In genomic region chr3:158737987-158738615, GRCh38 we compare ENCODE assay signal across 19 cellular contexts. TPM values are rescaled to one million over a fixed set of nuclear protein-coding genes. Genes with fewer than 3 reads are reported as not detected.
"Had no signal": no experiment of that assay in that cellular context is flagged by ENCODE, and none has a peak within 500 bp of the region (broad histone marks: within the 10 kb centered on the region; RNA-seq: fewer than 3 reads in every experiment).

No MANE protein-coding gene starts in this region.

- H3K36me3 ChIP-seq: right lobe of liver, transverse colon, vagina had no signal

- H3K4me3 Mint-ChIP-seq: activated CD4-positive, alpha-beta memory T cell treated with anti-CD3 and anti-CD28 coated beads for 36 hours; activated CD4-positive, alpha-beta T cell treated with anti-CD3 and anti-CD28 coated beads for 36 hours; activated CD8-positive, alpha-beta memory T cell treated with anti-CD3 and anti-CD28 coated beads, Interleukin-2, amount 10 ng/mL, durations not matched to agents 7 days and 5 days; activated naive CD4-positive, alpha-beta T cell treated with anti-CD3 and anti-CD28 coated beads, Interleukin-2, amount 10 ng/mL, durations not matched to agents 7 days and 5 days; neural crest cell had no signal

- H3K4me3 ChIP-seq: adrenal gland, gastroesophageal sphincter, right lobe of liver, smooth muscle cell, transverse colon, vagina had no signal

- ATAC-seq: activated CD8-positive, alpha-beta memory T cell treated with anti-CD3 and anti-CD28 coated beads, Interleukin-2, amount 10 ng/mL, durations not matched to agents 7 days and 5 days; gastroesophageal sphincter; right lobe of liver; stimulated activated naive CD8-positive, alpha-beta T cell treated with anti-CD3 and anti-CD28 coated beads, Interleukin-15, Interleukin-2, amounts not matched to agents 100 U/mL and 50 U/mL, for 24 hours had no signal

- H3K4me1 Mint-ChIP-seq: neural crest cell had no signal

- H3K9me3 Mint-ChIP-seq: neural crest cell had no signal

- H3K27ac ChIP-seq: adrenal gland, gastroesophageal sphincter, right lobe of liver, transverse colon, vagina had no signal

- H3K36me3 Mint-ChIP-seq: activated CD4-positive, alpha-beta memory T cell treated with anti-CD3 and anti-CD28 coated beads for 36 hours; activated naive CD4-positive, alpha-beta T cell treated with anti-CD3 and anti-CD28 coated beads, Interleukin-2, amount 10 ng/mL, durations not matched to agents 7 days and 5 days had no signal

- DNase-seq: activated CD4-positive, alpha-beta memory T cell treated with anti-CD3 and anti-CD28 coated beads for 36 hours; activated CD4-positive, alpha-beta T cell treated with anti-CD3 and anti-CD28 coated beads for 36 hours; activated CD8-positive, alpha-beta memory T cell treated with anti-CD3 and anti-CD28 coated beads, Interleukin-2, amount 10 ng/mL, durations not matched to agents 7 days and 5 days; activated naive CD4-positive, alpha-beta T cell treated with anti-CD3 and anti-CD28 coated beads, Interleukin-2, amount 10 ng/mL, durations not matched to agents 7 days and 5 days; activated T-cell treated with anti-CD3 and anti-CD28 coated beads, Interleukin-2, amount 50 U/mL, for 1 hour; adrenal gland; effector CD8-positive, alpha-beta T cell; right lobe of liver; stimulated activated CD4-positive, alpha-beta T cell treated with anti-CD3 and anti-CD28 coated beads, Interleukin-4, amount 100 ng/mL, for 4 hours; stimulated activated CD8-positive, alpha-beta memory T cell treated with anti-CD3 and anti-CD28 coated beads, Interleukin-4, amount 100 ng/mL, for 48 hours; stimulated activated naive CD8-positive, alpha-beta T cell treated with anti-CD3 and anti-CD28 coated beads, Interleukin-15, Interleukin-2, amounts not matched to agents 100 U/mL and 50 U/mL, for 24 hours; transverse colon had no signal

- H3K9me3 ChIP-seq: right lobe of liver, transverse colon had no signal

- H3K4me2 ChIP-seq: smooth muscle cell had no signal

- FAIRE-seq: colon, islet of Langerhans had no signal

- H3K27me3 ChIP-seq: adrenal gland, gastroesophageal sphincter, right lobe of liver, transverse colon, vagina had no signal

- H3K27ac Mint-ChIP-seq: activated CD4-positive, alpha-beta memory T cell treated with anti-CD3 and anti-CD28 coated beads for 36 hours; activated CD4-positive, alpha-beta T cell treated with anti-CD3 and anti-CD28 coated beads for 36 hours; activated CD8-positive, alpha-beta memory T cell treated with anti-CD3 and anti-CD28 coated beads, Interleukin-2, amount 10 ng/mL, durations not matched to agents 7 days and 5 days; activated naive CD4-positive, alpha-beta T cell treated with anti-CD3 and anti-CD28 coated beads, Interleukin-2, amount 10 ng/mL, durations not matched to agents 7 days and 5 days had no signal

- H3K4me1 ChIP-seq: adrenal gland, right lobe of liver had no signal

RNA-seq across cellular contexts. Expression of gene RARRES1, which starts 5.8 kb away (rescaled TPM):
- total RNA-seq: activated CD4-positive, alpha-beta memory T cell treated with anti-CD3 and anti-CD28 coated beads for 36 hours; activated CD4-positive, alpha-beta T cell treated with anti-CD3 and anti-CD28 coated beads for 36 hours; activated CD8-positive, alpha-beta memory T cell treated with anti-CD3 and anti-CD28 coated beads, Interleukin-2, amount 10 ng/mL, durations not matched to agents 7 days and 5 days; T-helper 2 cell treated with Interferon-gamma antibody and Interleukin-4, amounts not matched to agents 100 ng/mL and 5 ng/mL, for 36 hours had no signal
